ENCODE assay signal across 1 cellular context in genomic region chr1:11658542-11658941, GRCh38.
TF ChIP-seq lines count a peak whose summit lies in the region.

No MANE protein-coding gene starts in this region.

TF ChIP-seq in HepG2, 621 proteins besides CTCF, POLR2A, EP300 and RAD21:
- TF ChIP-seq CSRNP2 (CRISPR knock-in tag; conservative IDR thresholded peaks at IDR 0.05; ENCODE audit: low read depth) = no peak
- TF ChIP-seq RBFOX2 (IDR thresholded peaks at IDR 0.05; ENCODE audit: low read depth, low read length) = peak; percentile 42; the same call in 1 of the 2 replicates
- no peak for TF ChIP-seq NFYC (CRISPR knock-in tag; IDR thresholded peaks at IDR 0.05)
- no peak for TF ChIP-seq SSRP1 (CRISPR knock-in tag; IDR thresholded peaks at IDR 0.05)
- no peak for TF ChIP-seq ZNF782 (CRISPR knock-in tag; IDR thresholded peaks at IDR 0.05; ENCODE audit: borderline replicate concordance)
- no peak for TF ChIP-seq SMYD3 (CRISPR knock-in tag; IDR thresholded peaks at IDR 0.05)
